ENCODE assay signal across 1 cellular context in genomic region chr6:125994659-125995488, GRCh38.
A peak's percentile ranks its signal among the peaks of the same experiment; 100 is the strongest.
TF ChIP-seq lines count a peak whose summit lies in the region.

No MANE protein-coding gene starts in this region.

TF ChIP-seq in HEK293, 187 proteins besides CTCF, POLR2A, EP300 and RAD21 (continued from another document and continues in another):
- no peak for TF ChIP-seq ZNF449 (tag by site-specific recombination; IDR thresholded peaks at IDR 0.05)
- no peak for TF ChIP-seq ZNF768 (tag by site-specific recombination; IDR thresholded peaks at IDR 0.05)
- no peak for TF ChIP-seq ZNF23 (tag by site-specific recombination; IDR thresholded peaks at IDR 0.05; ENCODE audit: borderline replicate concordance)
- TF ChIP-seq ZNF843 (tag by site-specific recombination; IDR thresholded peaks at IDR 0.05) = peak; percentile 57
- no peak for TF ChIP-seq ZNF341 (tag by site-specific recombination; IDR thresholded peaks at IDR 0.05; ENCODE audit: low read depth)
- TF ChIP-seq, protein P1, sequence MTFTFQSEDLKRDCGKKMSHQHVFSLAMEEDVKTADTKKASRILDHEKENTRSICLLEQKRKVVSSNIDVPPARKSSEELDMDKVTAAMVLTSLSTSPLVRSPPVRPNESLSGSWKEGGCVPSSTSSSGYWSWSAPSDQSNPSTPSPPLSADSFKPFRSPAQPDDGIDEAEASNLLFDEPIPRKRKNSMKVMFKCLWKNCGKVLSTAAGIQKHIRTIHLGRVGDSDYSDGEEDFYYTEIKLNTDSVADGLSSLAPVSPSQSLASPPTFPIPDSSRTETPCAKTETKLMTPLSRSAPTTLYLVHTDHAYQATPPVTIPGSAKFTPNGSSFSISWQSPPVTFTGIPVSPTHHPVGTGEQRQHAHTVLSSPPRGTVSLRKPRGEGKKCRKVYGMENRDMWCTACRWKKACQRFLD (tag by site-specific recombination; IDR thresholded peaks at IDR 0.05) = no peak
- no peak for TF ChIP-seq MZF1 (tag by site-specific recombination; IDR thresholded peaks at IDR 0.05; ENCODE audit: borderline replicate concordance)
- TF ChIP-seq ZNF391 (tag by site-specific recombination; IDR thresholded peaks at IDR 0.05; ENCODE audit: borderline replicate concordance, low read depth) = no peak
- TF ChIP-seq ZNF670 (tag by site-specific recombination; IDR thresholded peaks at IDR 0.05; ENCODE audit: low read depth) = no peak
- no peak for TF ChIP-seq BCL11A (tag by site-specific recombination; IDR thresholded peaks at IDR 0.05; ENCODE audit: low read depth)
- TF ChIP-seq, protein P2, sequence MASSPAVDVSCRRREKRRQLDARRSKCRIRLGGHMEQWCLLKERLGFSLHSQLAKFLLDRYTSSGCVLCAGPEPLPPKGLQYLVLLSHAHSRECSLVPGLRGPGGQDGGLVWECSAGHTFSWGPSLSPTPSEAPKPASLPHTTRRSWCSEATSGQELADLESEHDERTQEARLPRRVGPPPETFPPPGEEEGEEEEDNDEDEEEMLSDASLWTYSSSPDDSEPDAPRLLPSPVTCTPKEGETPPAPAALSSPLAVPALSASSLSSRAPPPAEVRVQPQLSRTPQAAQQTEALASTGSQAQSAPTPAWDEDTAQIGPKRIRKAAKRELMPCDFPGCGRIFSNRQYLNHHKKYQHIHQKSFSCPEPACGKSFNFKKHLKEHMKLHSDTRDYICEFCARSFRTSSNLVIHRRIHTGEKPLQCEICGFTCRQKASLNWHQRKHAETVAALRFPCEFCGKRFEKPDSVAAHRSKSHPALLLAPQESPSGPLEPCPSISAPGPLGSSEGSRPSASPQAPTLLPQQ (tag by site-specific recombination; IDR thresholded peaks at IDR 0.05) = 0 out of 2 replicates have a peak, but pooled peaks have one; percentile 27
- TF ChIP-seq ZNF157 (tag by site-specific recombination; IDR thresholded peaks at IDR 0.05) = no peak
- TF ChIP-seq ZNF530 (tag by site-specific recombination; IDR thresholded peaks at IDR 0.05; ENCODE audit: low read depth) = no peak
- no peak for TF ChIP-seq ZNF202 (tag by site-specific recombination; IDR thresholded peaks at IDR 0.05; ENCODE audit: borderline replicate concordance)
- TF ChIP-seq ZEB2 (tag by site-specific recombination; IDR thresholded peaks at IDR 0.05) = peak; percentile 72; the same call in 1 of the 2 replicates
- TF ChIP-seq, protein P3, sequence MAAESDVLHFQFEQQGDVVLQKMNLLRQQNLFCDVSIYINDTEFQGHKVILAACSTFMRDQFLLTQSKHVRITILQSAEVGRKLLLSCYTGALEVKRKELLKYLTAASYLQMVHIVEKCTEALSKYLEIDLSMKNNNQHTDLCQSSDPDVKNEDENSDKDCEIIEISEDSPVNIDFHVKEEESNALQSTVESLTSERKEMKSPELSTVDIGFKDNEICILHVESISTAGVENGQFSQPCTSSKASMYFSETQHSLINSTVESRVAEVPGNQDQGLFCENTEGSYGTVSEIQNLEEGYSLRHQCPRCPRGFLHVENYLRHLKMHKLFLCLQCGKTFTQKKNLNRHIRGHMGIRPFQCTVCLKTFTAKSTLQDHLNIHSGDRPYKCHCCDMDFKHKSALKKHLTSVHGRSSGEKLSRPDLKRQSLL (tag by site-specific recombination; IDR thresholded peaks at IDR 0.05) = no peak
- TF ChIP-seq ZNF514 (tag by site-specific recombination; IDR thresholded peaks at IDR 0.05) = no peak
- no peak for TF ChIP-seq ZNF433 (tag by site-specific recombination; IDR thresholded peaks at IDR 0.05; ENCODE audit: low read depth)
- TF ChIP-seq FEZF1 (tag by site-specific recombination; IDR thresholded peaks at IDR 0.05) = no peak
- TF ChIP-seq ZNF366 (tag by site-specific recombination; conservative IDR thresholded peaks at IDR 0.05) = peak; percentile 53
- 0 out of 2 replicates have a peak, but pooled peaks have one; percentile 7 for TF ChIP-seq OVOL3 (tag by site-specific recombination; IDR thresholded peaks at IDR 0.05)
- TF ChIP-seq ZNF610 (tag by site-specific recombination; IDR thresholded peaks at IDR 0.05; ENCODE audit: borderline replicate concordance) = no peak
- 0 out of 2 replicates have a peak, but pooled peaks have one; percentile 27 for TF ChIP-seq ZNF146 (tag by site-specific recombination; IDR thresholded peaks at IDR 0.05)
- TF ChIP-seq ZIC2 (tag by site-specific recombination; IDR thresholded peaks at IDR 0.05) = no peak
- no peak for TF ChIP-seq REPIN1 (tag by site-specific recombination; IDR thresholded peaks at IDR 0.05; ENCODE audit: low read depth)
- TF ChIP-seq, protein P4, sequence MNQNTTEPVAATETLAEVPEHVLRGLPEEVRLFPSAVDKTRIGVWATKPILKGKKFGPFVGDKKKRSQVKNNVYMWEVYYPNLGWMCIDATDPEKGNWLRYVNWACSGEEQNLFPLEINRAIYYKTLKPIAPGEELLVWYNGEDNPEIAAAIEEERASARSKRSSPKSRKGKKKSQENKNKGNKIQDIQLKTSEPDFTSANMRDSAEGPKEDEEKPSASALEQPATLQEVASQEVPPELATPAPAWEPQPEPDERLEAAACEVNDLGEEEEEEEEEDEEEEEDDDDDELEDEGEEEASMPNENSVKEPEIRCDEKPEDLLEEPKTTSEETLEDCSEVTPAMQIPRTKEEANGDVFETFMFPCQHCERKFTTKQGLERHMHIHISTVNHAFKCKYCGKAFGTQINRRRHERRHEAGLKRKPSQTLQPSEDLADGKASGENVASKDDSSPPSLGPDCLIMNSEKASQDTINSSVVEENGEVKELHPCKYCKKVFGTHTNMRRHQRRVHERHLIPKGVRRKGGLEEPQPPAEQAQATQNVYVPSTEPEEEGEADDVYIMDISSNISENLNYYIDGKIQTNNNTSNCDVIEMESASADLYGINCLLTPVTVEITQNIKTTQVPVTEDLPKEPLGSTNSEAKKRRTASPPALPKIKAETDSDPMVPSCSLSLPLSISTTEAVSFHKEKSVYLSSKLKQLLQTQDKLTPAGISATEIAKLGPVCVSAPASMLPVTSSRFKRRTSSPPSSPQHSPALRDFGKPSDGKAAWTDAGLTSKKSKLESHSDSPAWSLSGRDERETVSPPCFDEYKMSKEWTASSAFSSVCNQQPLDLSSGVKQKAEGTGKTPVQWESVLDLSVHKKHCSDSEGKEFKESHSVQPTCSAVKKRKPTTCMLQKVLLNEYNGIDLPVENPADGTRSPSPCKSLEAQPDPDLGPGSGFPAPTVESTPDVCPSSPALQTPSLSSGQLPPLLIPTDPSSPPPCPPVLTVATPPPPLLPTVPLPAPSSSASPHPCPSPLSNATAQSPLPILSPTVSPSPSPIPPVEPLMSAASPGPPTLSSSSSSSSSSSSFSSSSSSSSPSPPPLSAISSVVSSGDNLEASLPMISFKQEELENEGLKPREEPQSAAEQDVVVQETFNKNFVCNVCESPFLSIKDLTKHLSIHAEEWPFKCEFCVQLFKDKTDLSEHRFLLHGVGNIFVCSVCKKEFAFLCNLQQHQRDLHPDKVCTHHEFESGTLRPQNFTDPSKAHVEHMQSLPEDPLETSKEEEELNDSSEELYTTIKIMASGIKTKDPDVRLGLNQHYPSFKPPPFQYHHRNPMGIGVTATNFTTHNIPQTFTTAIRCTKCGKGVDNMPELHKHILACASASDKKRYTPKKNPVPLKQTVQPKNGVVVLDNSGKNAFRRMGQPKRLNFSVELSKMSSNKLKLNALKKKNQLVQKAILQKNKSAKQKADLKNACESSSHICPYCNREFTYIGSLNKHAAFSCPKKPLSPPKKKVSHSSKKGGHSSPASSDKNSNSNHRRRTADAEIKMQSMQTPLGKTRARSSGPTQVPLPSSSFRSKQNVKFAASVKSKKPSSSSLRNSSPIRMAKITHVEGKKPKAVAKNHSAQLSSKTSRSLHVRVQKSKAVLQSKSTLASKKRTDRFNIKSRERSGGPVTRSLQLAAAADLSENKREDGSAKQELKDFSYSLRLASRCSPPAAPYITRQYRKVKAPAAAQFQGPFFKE (tag by site-specific recombination; IDR thresholded peaks at IDR 0.05; ENCODE audit: borderline replicate concordance) = no peak
- TF ChIP-seq ZNF621 (tag by site-specific recombination; IDR thresholded peaks at IDR 0.05) = no peak
- TF ChIP-seq, protein P5, sequence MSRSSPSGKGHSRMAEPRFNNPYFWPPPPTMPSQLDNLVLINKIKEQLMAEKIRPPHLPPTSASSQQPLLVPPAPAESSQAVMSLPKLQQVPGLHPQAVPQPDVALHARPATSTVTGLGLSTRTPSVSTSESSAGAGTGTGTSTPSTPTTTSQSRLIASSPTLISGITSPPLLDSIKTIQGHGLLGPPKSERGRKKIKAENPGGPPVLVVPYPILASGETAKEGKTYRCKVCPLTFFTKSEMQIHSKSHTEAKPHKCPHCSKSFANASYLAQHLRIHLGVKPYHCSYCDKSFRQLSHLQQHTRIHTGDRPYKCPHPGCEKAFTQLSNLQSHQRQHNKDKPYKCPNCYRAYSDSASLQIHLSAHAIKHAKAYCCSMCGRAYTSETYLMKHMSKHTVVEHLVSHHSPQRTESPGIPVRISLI (tag by site-specific recombination; IDR thresholded peaks at IDR 0.05) = no peak
- no peak for TF ChIP-seq ZFHX2 (tag by site-specific recombination; conservative IDR thresholded peaks at IDR 0.05)
- TF ChIP-seq GFI1B (tag by site-specific recombination; IDR thresholded peaks at IDR 0.05) = no peak
- peak; percentile 96 for TF ChIP-seq ZXDB (tag by site-specific recombination; IDR thresholded peaks at IDR 0.05)
- TF ChIP-seq, protein P6, sequence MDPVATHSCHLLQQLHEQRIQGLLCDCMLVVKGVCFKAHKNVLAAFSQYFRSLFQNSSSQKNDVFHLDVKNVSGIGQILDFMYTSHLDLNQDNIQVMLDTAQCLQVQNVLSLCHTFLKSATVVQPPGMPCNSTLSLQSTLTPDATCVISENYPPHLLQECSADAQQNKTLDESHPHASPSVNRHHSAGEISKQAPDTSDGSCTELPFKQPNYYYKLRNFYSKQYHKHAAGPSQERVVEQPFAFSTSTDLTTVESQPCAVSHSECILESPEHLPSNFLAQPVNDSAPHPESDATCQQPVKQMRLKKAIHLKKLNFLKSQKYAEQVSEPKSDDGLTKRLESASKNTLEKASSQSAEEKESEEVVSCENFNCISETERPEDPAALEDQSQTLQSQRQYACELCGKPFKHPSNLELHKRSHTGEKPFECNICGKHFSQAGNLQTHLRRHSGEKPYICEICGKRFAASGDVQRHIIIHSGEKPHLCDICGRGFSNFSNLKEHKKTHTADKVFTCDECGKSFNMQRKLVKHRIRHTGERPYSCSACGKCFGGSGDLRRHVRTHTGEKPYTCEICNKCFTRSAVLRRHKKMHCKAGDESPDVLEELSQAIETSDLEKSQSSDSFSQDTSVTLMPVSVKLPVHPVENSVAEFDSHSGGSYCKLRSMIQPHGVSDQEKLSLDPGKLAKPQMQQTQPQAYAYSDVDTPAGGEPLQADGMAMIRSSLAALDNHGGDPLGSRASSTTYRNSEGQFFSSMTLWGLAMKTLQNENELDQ (tag by site-specific recombination; IDR thresholded peaks at IDR 0.05; ENCODE audit: low read depth) = no peak
- TF ChIP-seq, protein P7, sequence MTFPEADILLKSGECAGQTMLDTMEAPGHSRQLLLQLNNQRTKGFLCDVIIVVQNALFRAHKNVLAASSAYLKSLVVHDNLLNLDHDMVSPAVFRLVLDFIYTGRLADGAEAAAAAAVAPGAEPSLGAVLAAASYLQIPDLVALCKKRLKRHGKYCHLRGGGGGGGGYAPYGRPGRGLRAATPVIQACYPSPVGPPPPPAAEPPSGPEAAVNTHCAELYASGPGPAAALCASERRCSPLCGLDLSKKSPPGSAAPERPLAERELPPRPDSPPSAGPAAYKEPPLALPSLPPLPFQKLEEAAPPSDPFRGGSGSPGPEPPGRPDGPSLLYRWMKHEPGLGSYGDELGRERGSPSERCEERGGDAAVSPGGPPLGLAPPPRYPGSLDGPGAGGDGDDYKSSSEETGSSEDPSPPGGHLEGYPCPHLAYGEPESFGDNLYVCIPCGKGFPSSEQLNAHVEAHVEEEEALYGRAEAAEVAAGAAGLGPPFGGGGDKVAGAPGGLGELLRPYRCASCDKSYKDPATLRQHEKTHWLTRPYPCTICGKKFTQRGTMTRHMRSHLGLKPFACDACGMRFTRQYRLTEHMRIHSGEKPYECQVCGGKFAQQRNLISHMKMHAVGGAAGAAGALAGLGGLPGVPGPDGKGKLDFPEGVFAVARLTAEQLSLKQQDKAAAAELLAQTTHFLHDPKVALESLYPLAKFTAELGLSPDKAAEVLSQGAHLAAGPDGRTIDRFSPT (tag by site-specific recombination; IDR thresholded peaks at IDR 0.05) = peak; percentile 73; the same call in 1 of the 2 replicates
- TF ChIP-seq ZSCAN30 (tag by site-specific recombination; IDR thresholded peaks at IDR 0.05) = peak; percentile 57; the same call in 1 of the 2 replicates
- no peak for TF ChIP-seq ZNF560 (tag by site-specific recombination; IDR thresholded peaks at IDR 0.05; ENCODE audit: borderline replicate concordance)
- no peak for TF ChIP-seq ZNF544 (tag by site-specific recombination; IDR thresholded peaks at IDR 0.05)
- no peak for TF ChIP-seq ZNF792 (tag by site-specific recombination; IDR thresholded peaks at IDR 0.05)
- TF ChIP-seq ZNF747 (tag by site-specific recombination; IDR thresholded peaks at IDR 0.05) = no peak
- no peak for TF ChIP-seq ZNF37A (tag by site-specific recombination; IDR thresholded peaks at IDR 0.05)
- TF ChIP-seq ZNF335 (tag by site-specific recombination; conservative IDR thresholded peaks at IDR 0.05) = peak; percentile 17; the same call in 1 of the 2 replicates
- TF ChIP-seq, protein P8, sequence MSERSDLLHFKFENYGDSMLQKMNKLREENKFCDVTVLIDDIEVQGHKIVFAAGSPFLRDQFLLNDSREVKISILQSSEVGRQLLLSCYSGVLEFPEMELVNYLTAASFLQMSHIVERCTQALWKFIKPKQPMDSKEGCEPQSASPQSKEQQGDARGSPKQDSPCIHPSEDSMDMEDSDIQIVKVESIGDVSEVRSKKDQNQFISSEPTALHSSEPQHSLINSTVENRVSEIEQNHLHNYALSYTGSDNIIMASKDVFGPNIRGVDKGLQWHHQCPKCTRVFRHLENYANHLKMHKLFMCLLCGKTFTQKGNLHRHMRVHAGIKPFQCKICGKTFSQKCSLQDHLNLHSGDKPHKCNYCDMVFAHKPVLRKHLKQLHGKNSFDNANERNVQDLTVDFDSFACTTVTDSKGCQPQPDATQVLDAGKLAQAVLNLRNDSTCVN (tag by site-specific recombination; optimal IDR thresholded peaks at IDR 0.05) = no peak
- TF ChIP-seq, protein P9, sequence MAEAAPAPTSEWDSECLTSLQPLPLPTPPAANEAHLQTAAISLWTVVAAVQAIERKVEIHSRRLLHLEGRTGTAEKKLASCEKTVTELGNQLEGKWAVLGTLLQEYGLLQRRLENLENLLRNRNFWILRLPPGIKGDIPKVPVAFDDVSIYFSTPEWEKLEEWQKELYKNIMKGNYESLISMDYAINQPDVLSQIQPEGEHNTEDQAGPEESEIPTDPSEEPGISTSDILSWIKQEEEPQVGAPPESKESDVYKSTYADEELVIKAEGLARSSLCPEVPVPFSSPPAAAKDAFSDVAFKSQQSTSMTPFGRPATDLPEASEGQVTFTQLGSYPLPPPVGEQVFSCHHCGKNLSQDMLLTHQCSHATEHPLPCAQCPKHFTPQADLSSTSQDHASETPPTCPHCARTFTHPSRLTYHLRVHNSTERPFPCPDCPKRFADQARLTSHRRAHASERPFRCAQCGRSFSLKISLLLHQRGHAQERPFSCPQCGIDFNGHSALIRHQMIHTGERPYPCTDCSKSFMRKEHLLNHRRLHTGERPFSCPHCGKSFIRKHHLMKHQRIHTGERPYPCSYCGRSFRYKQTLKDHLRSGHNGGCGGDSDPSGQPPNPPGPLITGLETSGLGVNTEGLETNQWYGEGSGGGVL (tag by site-specific recombination; IDR thresholded peaks at IDR 0.05) = no peak
